Comparison of ENCODE assay signal across 9 cellular contexts in genomic region chr1:67723620-67724019, GRCh38. TPM values are rescaled to one million over a fixed set of nuclear protein-coding genes. Genes with fewer than 3 reads are reported as not detected.
A peak's percentile ranks its signal among the peaks of the same experiment; 100 is the strongest.
DNase-seq lines count a peak whose midpoint lies in the region; ATAC-seq and TF ChIP-seq lines count a peak whose summit lies in the region.
"Had no signal": no experiment of that assay in that cellular context is flagged by ENCODE, and none has a peak within 500 bp of the region (broad histone marks: within the 10 kb centered on the region; RNA-seq: fewer than 3 reads in every experiment).

No MANE protein-coding gene starts in this region.

- in situ Hi-C loops in HAP-1 (cut with MboI; ENCODE audit: low sequenced_read_pairs), result no loop called here

- H3K27ac Mint-ChIP-seq in mesothelial cell of epicardium, result no peak overlapping the region
- H3K27ac Mint-ChIP-seq: brain had no signal

- H3K27me3 ChIP-seq in HCT116 (ENCODE audit: insufficient read depth, low read length) (no peaks in the 10 kb centered on the region), PC-9 (ENCODE audit: insufficient read depth, low read depth) (no peaks in the 10 kb centered on the region), right atrium auricular region (no peaks in the 10 kb centered on the region), HAP-1 (ENCODE audit: low read depth) (no peaks in the 10 kb centered on the region)

- TF ChIP-seq RAD21 in HCT116 (IDR thresholded peaks at IDR 0.05; ENCODE audit: low read depth), result no peak

- no peak overlapping the region for H3K4me3 Mint-ChIP-seq in mesothelial cell of epicardium
- H3K4me3 Mint-ChIP-seq: brain had no signal

- no peaks in the 10 kb centered on the region for H3K9me2 ChIP-seq in HCT116 (ENCODE audit: insufficient read depth)
- H3K9me2 ChIP-seq in PC-9 (ENCODE audit: insufficient read depth), result no peaks in the 10 kb centered on the region

- H3K4me2 ChIP-seq in HCT116 (ENCODE audit: low read length), result peak overlapping the region; percentile 61
- H3K4me2 ChIP-seq in PC-9, result no peak overlapping the region

- ATAC-seq in GM18499 (IDR thresholded peaks at IDR 0.05; ENCODE audit: insufficient read depth, unreplicated experiment) (peak; percentile 76), HCT116 (peak; percentile 52; the same call in 1 of the 2 replicates)

- peaks cover 6% of the 10 kb centered on the region for H3K4me1 Mint-ChIP-seq in mesothelial cell of epicardium

- no TSS peak for BruUV-seq in HCT116 (replicated peaks; lab: Mats Ljungman, UMichigan)
- no TSS peak for BruUV-seq in PC-9 (replicated peaks; lab: Mats Ljungman, UMichigan)

- H2AFZ ChIP-seq in HCT116 (ENCODE audit: low read depth, low read length, poor library complexity, severe bottlenecking) (no peak overlapping the region), PC-9 (no peak overlapping the region)

- no peaks in the 10 kb centered on the region for H3K9me3 Mint-ChIP-seq in mesothelial cell of epicardium
- H3K9me3 Mint-ChIP-seq: brain had no signal

- intact Hi-C loops in HCT116 (cut with micrococcal nuclease) (no loop called here), PC-9 (cut with micrococcal nuclease; ENCODE audit: unreplicated experiment) (no loop called here)

- no peaks in the 10 kb centered on the region for H3K27me3 Mint-ChIP-seq in mesothelial cell of epicardium (ENCODE audit: low read depth)
- H3K27me3 Mint-ChIP-seq: brain had no signal

- H3K36me3 Mint-ChIP-seq in mesothelial cell of epicardium, result no peaks in the 10 kb centered on the region
- H3K36me3 Mint-ChIP-seq: brain had no signal

- H3F3A ChIP-seq in PC-9 (ENCODE audit: insufficient read depth, low read depth), result peaks cover 3% of the 10 kb centered on the region; the same call in 1 of the 2 replicates

- no peaks in the 10 kb centered on the region for H3K36me3 ChIP-seq in HCT116 (ENCODE audit: control insufficient read depth in 1 of 2, insufficient read depth in 2 of 2, low read length in 2 of 2)
- peaks cover 4% of the 10 kb centered on the region; the same call in 1 of the 2 replicates for H3K36me3 ChIP-seq in PC-9 (ENCODE audit: low read depth)
- no peaks in the 10 kb centered on the region for H3K36me3 ChIP-seq in right atrium auricular region
- H3K36me3 ChIP-seq in HAP-1 (replicated peaks), result no peaks in the 10 kb centered on the region

- H4K20me1 ChIP-seq in HCT116 (ENCODE audit: insufficient read depth) (no peaks in the 10 kb centered on the region), PC-9 (ENCODE audit: insufficient read depth) (no peaks in the 10 kb centered on the region)

- H3K9me3 ChIP-seq in HCT116 (ENCODE audit: control insufficient read depth in 1 of 2, insufficient read depth in 1 of 2, low read depth in 1 of 2, low read length in 2 of 2) (no peaks in the 10 kb centered on the region), PC-9 (ENCODE audit: insufficient read depth, low read depth) (peaks cover 6% of the 10 kb centered on the region; the same call in 1 of the 2 replicates), right atrium auricular region (no peaks in the 10 kb centered on the region), HAP-1 (no peaks in the 10 kb centered on the region)

- TF ChIP-seq CTCF in HCT116 (IDR thresholded peaks at IDR 0.05 in 2 of 3, conservative IDR thresholded peaks at IDR 0.05 in 1 of 3; ENCODE audit: borderline replicate concordance in 1 of 3, insufficient read depth in 1 of 3, low read depth in 2 of 3, low read length in 2 of 3) (no peak), PC-9 (conservative IDR thresholded peaks at IDR 0.05) (no peak), right atrium auricular region (IDR thresholded peaks at IDR 0.05) (no peak), mesothelial cell of epicardium (IDR thresholded peaks at IDR 0.05; ENCODE audit: unreplicated experiment) (no peak)

- DNase-seq in HCT116 (ENCODE audit: low read depth, low spot score), result no peak
- DNase-seq in PC-9, result peak in 1 of 2 experiments; percentile 52
- no peak for DNase-seq in right atrium auricular region (ENCODE audit: low spot score)
- no peak for DNase-seq in retina
- no peak for DNase-seq in HAP-1 (ENCODE audit: low spot score in 2 of 2)
- no peak for DNase-seq in SHP77 treated with DMSO at 0.1 percent for 48 hours (lab: John Stamatoyannopoulos, UW)
- DNase-seq in mesothelial cell of epicardium (ENCODE audit: low spot score in 2 of 2, unreplicated experiment in 2 of 2), result no peak

- H3K4me1 ChIP-seq in HCT116 (ENCODE audit: control insufficient read depth in 1 of 2, insufficient read depth in 2 of 2, low read length in 2 of 2) (peaks cover 31 to 61% of the 10 kb centered on the region in 2 experiments), PC-9 (replicated peaks; ENCODE audit: insufficient read depth) (peaks cover 27% of the 10 kb centered on the region), right atrium auricular region (peaks cover 0 to 36% of the 10 kb centered on the region in 2 donors), HAP-1 (peaks cover 5% of the 10 kb centered on the region)

- RAD21 ChIA-PET in HCT116 (lab: Charles Lee; ENCODE audit: low non-redundant PET in 1 of 2, low total read pairs in 2 of 2, uncharacterized antibody in 2 of 2, unreplicated experiment in 2 of 2), result no interaction called here

- H3K9ac ChIP-seq in HCT116 (ENCODE audit: low read length), result 0 out of 2 replicates have a peak overlapping the region, but pooled peaks have one; percentile 3

- H3K4me3 ChIP-seq in HCT116 (replicated peaks in 1 of 2; ENCODE audit: low read depth in 1 of 2, low read length in 2 of 2), result no peak overlapping the region
- H3K4me3 ChIP-seq in PC-9, result no peak overlapping the region
- H3K4me3 ChIP-seq in right atrium auricular region, result no peak overlapping the region
- H3K4me3 ChIP-seq in HAP-1, result no peak overlapping the region

- H3K27ac ChIP-seq in HCT116 (ENCODE audit: low read depth, low read length), result no peak overlapping the region
- peak overlapping the region; percentile 24; the same call in 1 of the 2 replicates for H3K27ac ChIP-seq in PC-9
- H3K27ac ChIP-seq in right atrium auricular region, result peak overlapping the region; percentile 8 to 15

- no peak for TF ChIP-seq POLR2A in HCT116 (IDR thresholded peaks at IDR 0.05; ENCODE audit: borderline replicate concordance, extremely low read depth, insufficient read depth, insufficient read length)

- POLR2A ChIA-PET in HCT116 (lab: Charles Lee), result interaction anchor here (1.0 to 1.3 kb wide), 2 partner anchors 14 to 23 kb away, joined by 3 to 5 read pairs; no protein-coding TSS in a partner anchor
- POLR2A ChIA-PET in PC-9 (lab: Charles Lee; ENCODE audit: unreplicated experiment), result interaction anchor here (0.6 to 1.0 kb wide), 3 partner anchors 29 to 1161 kb away, joined by 3 to 11 read pairs (median 3); no protein-coding TSS in a partner anchor

- CTCF ChIA-PET in HCT116 (lab: Charles Lee), result no interaction called here
- CTCF ChIA-PET in PC-9 (lab: Charles Lee), result no interaction called here

- H3K79me2 ChIP-seq in HCT116 (ENCODE audit: insufficient read depth, low read length) (no peaks in the 10 kb centered on the region), PC-9 (ENCODE audit: low read depth) (no peaks in the 10 kb centered on the region)

TF ChIP-seq in HCT116, 20 proteins besides CTCF, POLR2A, EP300 and RAD21 (continues in another document):
- TF ChIP-seq ZFX (IDR thresholded peaks at IDR 0.05) (no peak), SIN3A (IDR thresholded peaks at IDR 0.05; ENCODE audit: low read depth) (no peak), ATF3 (IDR thresholded peaks at IDR 0.05) (no peak), YY1 (IDR thresholded peaks at IDR 0.05; ENCODE audit: extremely low read depth, insufficient replicate concordance, low read depth, low read length) (no peak), MAX (IDR thresholded peaks at IDR 0.05) (no peak), SRF (IDR thresholded peaks at IDR 0.05; ENCODE audit: low read depth) (no peak), TCF7L2 (IDR thresholded peaks at IDR 0.05; ENCODE audit: borderline replicate concordance, extremely low read depth, insufficient read depth, insufficient read length) (no peak), CBX3 (IDR thresholded peaks at IDR 0.05; ENCODE audit: low read depth) (no peak), FOSL1 (IDR thresholded peaks at IDR 0.05; ENCODE audit: low read depth) (peak; percentile 55; the same call in 1 of the 2 replicates), ZBTB33 (IDR thresholded peaks at IDR 0.05; ENCODE audit: extremely low read depth, insufficient replicate concordance, low read length) (no peak), ELF1 (IDR thresholded peaks at IDR 0.05; ENCODE audit: borderline replicate concordance, low read depth) (no peak), EGR1 (IDR thresholded peaks at IDR 0.05; ENCODE audit: low read depth) (no peak), ZNF274 (IDR thresholded peaks at IDR 0.05; ENCODE audit: low read depth, low read length) (no peak), EZH2 (IDR thresholded peaks at IDR 0.05) (no peak), JUND (IDR thresholded peaks at IDR 0.05) (peak; percentile 42)

RNA-seq across cellular contexts. Expression of gene GADD45A, which starts 38.6 kb away (rescaled TPM):
- total RNA-seq in HCT116 (2021; ENCODE audit: unreplicated experiment) (105 TPM), PC-9 (2021) (63.6 and 112 TPM in 2 replicates), right atrium auricular region (10 to 100 TPM; 25.3 to 26.6 TPM), mesothelial cell of epicardium (74.2 to 80.2 TPM (median 77.7 TPM) in 3 replicates)
- 158 and 173 TPM in 2 replicates for polyA plus RNA-seq in HCT116 (2012)
